Comparison of ENCODE assay signal across 8 cellular contexts in the genomic region with DNA sequence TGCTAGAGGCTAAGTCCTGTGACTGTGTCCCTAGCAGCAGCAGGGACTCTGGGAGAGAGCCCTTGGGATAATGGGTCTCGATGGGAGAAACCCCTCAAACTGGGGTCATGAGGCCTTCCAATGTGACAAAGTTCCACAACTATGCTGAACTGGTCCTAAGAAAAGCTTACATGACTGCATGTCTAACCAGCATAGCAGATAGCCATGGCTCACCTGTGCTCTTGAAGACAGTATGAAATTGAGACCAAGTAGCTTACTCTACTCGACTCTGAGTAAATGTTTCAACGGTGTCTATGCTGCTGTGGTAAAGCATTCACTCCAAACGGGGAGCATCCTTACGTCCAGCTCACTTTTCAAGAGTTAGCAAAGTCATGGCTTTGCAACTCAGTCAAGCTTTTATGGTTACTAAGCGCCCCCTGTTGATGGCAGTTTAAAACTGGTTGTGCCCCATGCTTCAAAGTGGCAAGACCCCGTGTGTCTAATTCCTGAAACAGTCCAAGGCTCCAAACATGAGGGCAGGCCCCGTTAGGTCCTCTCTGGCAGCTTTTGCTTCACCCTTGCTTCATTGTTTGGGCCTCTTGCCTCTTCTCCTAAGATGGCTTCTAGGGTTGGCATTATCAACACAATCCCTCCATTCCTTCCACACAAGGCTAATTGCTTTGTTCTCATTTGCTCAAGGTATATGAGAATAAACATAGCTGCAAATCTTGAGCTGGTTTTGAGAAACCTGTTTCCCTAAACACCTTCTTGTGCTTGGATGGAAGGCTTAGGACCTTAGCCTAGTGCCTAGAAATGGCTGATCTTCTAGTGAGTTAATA.
A peak's percentile ranks its signal among the peaks of the same experiment; 100 is the strongest.
DNase-seq lines count a peak whose midpoint lies in the region; ATAC-seq and TF ChIP-seq lines count a peak whose summit lies in the region.

No MANE protein-coding gene starts in this region.

- no peaks in the 10 kb centered on the region for H3K36me3 ChIP-seq in brain microvascular endothelial cell (replicated peaks)

- H3K27ac ChIP-seq in brain microvascular endothelial cell, result no peak overlapping the region

- H3K27me3 ChIP-seq in brain microvascular endothelial cell (replicated peaks), result peaks cover 11% of the 10 kb centered on the region

- DNase-seq in EH (ENCODE audit: low read depth), result peak; percentile 83
- peak; percentile 28 for DNase-seq in NCI-H1048 (lab: John Stamatoyannopoulos, UW)
- peak; percentile 58 for DNase-seq in UCSD-AML1 (lab: John Stamatoyannopoulos, UW; ENCODE audit: unreplicated experiment)
- peak; percentile 71 for DNase-seq in brain microvascular endothelial cell
- DNase-seq in iPS-NIHi7 (ENCODE audit: extremely low spot score), result peak; percentile 87
- DNase-seq in stimulated activated CD4-positive, alpha-beta T cell treated with anti-CD3 and anti-CD28 coated beads, Interleukin-15, amount 100 ng/mL, for 24 hours, result peak; percentile 70

- ATAC-seq in GM21737 (IDR thresholded peaks at IDR 0.05; ENCODE audit: unreplicated experiment) (peak; percentile 56), HG03469 (IDR thresholded peaks at IDR 0.05; ENCODE audit: unreplicated experiment) (no peak)

- H3K4me3 ChIP-seq in brain microvascular endothelial cell (ENCODE audit: low read depth, low read length), result no peak overlapping the region

- peak; percentile 83 for TF ChIP-seq CTCF in brain microvascular endothelial cell (IDR thresholded peaks at IDR 0.05; ENCODE audit: low read depth, low read length, missing control alignments)

- in situ Hi-C loops in brain microvascular endothelial cell (cut with HindIII; ENCODE audit: low pct_ligation_motif_present, low sequenced_read_pairs), result no loop called here

Comparison
In these comparisons a context has a peak if more than half of its experiments do, and no peak if none do; other contexts are left out.
1. DNase-seq: peak in every context shown above with its lines; median percentile 87 in iPS-NIHi7; 83 in EH; 71 in brain microvascular endothelial cell; 70 in stimulated activated CD4-positive, alpha-beta T cell treated with anti-CD3 and anti-CD28 coated beads, Interleukin-15, amount 100 ng/mL, for 24 hours; 58 in UCSD-AML1; 28 in NCI-H1048.